In genomic region chr5:1459435-1459834, GRCh38 we compare ENCODE assay signal across 3 cellular contexts.
TF ChIP-seq lines count a peak whose summit lies in the region.

No MANE protein-coding gene starts in this region.

TF ChIP-seq in GM12878, 131 proteins besides CTCF, POLR2A, EP300 and RAD21:
- TF ChIP-seq TCF3 (IDR thresholded peaks at IDR 0.05; ENCODE audit: borderline replicate concordance, insufficient read depth, low read depth, low read length) = 0 out of 2 replicates have a peak, but pooled peaks have one; percentile 44
- peak; percentile 48 for TF ChIP-seq BCL3 (IDR thresholded peaks at IDR 0.05; ENCODE audit: borderline replicate concordance, insufficient read depth, low read depth, low read length, poor library complexity, severe bottlenecking)
- 0 out of 2 replicates have a peak, but pooled peaks have one; percentile 21 for TF ChIP-seq POLR2AphosphoS2 (IDR thresholded peaks at IDR 0.05; ENCODE audit: low read depth, low read length)

TF ChIP-seq in H1, 55 proteins besides CTCF, POLR2A, EP300 and RAD21:
- TF ChIP-seq POLR2AphosphoS5 (IDR thresholded peaks at IDR 0.05; ENCODE audit: low read depth, low read length) = peak; percentile 51
TF ChIP-seq in H1: peak in this region for 1; not testable (repeated sequence) for 54.

TF ChIP-seq in HepG2, 621 proteins besides CTCF, POLR2A, EP300 and RAD21:
- TF ChIP-seq, protein P1, sequence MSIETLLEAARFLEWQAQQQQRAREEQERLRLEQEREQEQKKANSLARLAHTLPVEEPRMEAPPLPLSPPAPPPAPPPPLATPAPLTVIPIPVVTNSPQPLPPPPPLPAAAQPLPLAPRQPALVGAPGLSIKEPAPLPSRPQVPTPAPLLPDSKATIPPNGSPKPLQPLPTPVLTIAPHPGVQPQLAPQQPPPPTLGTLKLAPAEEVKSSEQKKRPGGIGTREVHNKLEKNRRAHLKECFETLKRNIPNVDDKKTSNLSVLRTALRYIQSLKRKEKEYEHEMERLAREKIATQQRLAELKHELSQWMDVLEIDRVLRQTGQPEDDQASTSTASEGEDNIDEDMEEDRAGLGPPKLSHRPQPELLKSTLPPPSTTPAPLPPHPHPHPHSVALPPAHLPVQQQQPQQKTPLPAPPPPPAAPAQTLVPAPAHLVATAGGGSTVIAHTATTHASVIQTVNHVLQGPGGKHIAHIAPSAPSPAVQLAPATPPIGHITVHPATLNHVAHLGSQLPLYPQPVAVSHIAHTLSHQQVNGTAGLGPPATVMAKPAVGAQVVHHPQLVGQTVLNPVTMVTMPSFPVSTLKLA (IDR thresholded peaks at IDR 0.05) = peak; percentile 72
- TF ChIP-seq SSRP1 (CRISPR knock-in tag; IDR thresholded peaks at IDR 0.05) = peak; percentile 69; the same call in 1 of the 2 replicates
TF ChIP-seq in HepG2: peak in this region for 2; not testable (repeated sequence) for 619.
